ENCODE assay signal across 8 cellular contexts in the genomic region with DNA sequence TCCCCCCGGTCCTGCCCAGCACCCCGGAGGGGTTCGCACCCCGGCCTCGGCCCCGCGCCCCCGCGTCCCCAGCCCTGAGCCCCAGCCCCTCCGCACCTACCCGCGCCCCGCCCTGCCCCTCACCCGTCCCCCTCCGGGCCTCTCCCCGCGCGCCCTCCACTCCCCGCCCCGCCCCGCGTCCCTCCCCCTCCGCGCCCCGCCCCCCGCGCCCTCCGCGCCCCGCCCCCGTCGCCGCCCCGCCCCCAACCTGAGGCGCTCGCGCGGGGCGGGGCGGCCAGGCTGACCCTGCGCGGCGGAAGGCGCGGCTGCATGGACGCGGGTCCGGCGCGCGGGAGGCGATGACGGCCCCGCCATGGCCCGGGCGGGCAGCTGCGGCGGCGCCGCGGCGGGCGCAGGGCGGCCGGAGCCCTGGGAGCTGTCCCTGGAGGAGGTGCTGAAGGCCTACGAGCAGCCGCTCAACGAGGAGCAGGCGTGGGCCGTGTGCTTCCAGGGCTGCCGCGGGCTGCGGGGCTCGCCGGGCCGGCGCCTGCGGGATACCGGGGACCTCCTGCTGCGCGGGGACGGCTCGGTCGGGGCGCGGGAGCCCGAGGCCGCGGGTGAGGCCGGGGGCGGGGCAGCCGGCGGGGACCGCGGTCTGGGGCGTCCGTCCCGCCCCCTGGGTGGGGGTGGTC. TPM values are rescaled to one million over a fixed set of nuclear protein-coding genes. Genes with fewer than 3 reads are reported as not detected.
A peak's percentile ranks its signal among the peaks of the same experiment; 100 is the strongest.
DNase-seq lines count a peak whose midpoint lies in the region; TF ChIP-seq lines count a peak whose summit lies in the region.

A gene with protein sequence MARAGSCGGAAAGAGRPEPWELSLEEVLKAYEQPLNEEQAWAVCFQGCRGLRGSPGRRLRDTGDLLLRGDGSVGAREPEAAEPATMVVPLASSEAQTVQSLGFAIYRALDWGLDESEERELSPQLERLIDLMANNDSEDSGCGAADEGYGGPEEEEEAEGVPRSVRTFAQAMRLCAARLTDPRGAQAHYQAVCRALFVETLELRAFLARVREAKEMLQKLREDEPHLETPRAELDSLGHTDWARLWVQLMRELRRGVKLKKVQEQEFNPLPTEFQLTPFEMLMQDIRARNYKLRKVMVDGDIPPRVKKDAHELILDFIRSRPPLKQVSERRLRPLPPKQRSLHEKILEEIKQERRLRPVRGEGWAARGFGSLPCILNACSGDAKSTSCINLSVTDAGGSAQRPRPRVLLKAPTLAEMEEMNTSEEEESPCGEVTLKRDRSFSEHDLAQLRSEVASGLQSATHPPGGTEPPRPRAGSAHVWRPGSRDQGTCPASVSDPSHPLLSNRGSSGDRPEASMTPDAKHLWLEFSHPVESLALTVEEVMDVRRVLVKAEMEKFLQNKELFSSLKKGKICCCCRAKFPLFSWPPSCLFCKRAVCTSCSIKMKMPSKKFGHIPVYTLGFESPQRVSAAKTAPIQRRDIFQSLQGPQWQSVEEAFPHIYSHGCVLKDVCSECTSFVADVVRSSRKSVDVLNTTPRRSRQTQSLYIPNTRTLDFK (plus strand): TSS at position 277 of the 671 bp plus-strand sequence. CDS start 76 bp downstream, at position 353.

- peaks cover 1% of the 10 kb centered on the region for H3K4me1 Mint-ChIP-seq in T-helper 1 cell treated with Interleukin-12 subunit alpha and Interleukin-12 subunit beta and Interleukin-4 antibody, amounts not matched to agents 30 μg/mL and 1 μg/mL, for 36 hours (ENCODE audit: low read depth)

- no peaks in the 10 kb centered on the region for H3K9me2 ChIP-seq in DOHH2 (replicated peaks; ENCODE audit: control insufficient read depth, low read length)

- H3K9me3 Mint-ChIP-seq in T-helper 1 cell treated with Interleukin-12 subunit alpha and Interleukin-12 subunit beta and Interleukin-4 antibody, amounts not matched to agents 30 μg/mL and 1 μg/mL, for 36 hours = no peaks in the 10 kb centered on the region

- peak within 1 kb of the TSS; percentile 79 for H3K4me2 ChIP-seq in DOHH2 (ENCODE audit: low read length)

- H3K27ac ChIP-seq in DOHH2 (ENCODE audit: low read depth, low read length) = no peak within 1 kb of the TSS
- peak within 1 kb of the TSS; percentile 72 for H3K27ac ChIP-seq in angular gyrus (ENCODE audit: low read depth, low read length)
- H3K27ac ChIP-seq in right atrium auricular region = peak within 1 kb of the TSS; percentile 90 to 94
- H3K27ac ChIP-seq in prostate gland = peak within 1 kb of the TSS; percentile 63 to 84
- peak within 1 kb of the TSS; percentile 57 for H3K27ac ChIP-seq in urinary bladder (ENCODE audit: low read depth)

- H3K4me3 ChIP-seq in DOHH2 (ENCODE audit: low read length) = peak within 1 kb of the TSS; percentile 69
- H3K4me3 ChIP-seq in right atrium auricular region = peak within 1 kb of the TSS; percentile 61 to 67
- H3K4me3 ChIP-seq in prostate gland = peak within 1 kb of the TSS; percentile 45 to 75
- H3K4me3 ChIP-seq in urinary bladder (ENCODE audit: low read depth, low read length) = peak within 1 kb of the TSS; percentile 67

- no peaks in the 10 kb centered on the region for H3K36me3 Mint-ChIP-seq in T-helper 1 cell treated with Interleukin-12 subunit alpha and Interleukin-12 subunit beta and Interleukin-4 antibody, amounts not matched to agents 30 μg/mL and 1 μg/mL, for 36 hours (ENCODE audit: low read depth)

- H3K79me2 ChIP-seq in DOHH2 (ENCODE audit: control insufficient read depth, low read length) = no peaks in the 10 kb centered on the region

- no peak for TF ChIP-seq POLR2A in prostate gland (IDR thresholded peaks at IDR 0.05)

- no peak within 1 kb of the TSS for H3K27ac Mint-ChIP-seq in T-helper 1 cell treated with Interleukin-12 subunit alpha and Interleukin-12 subunit beta and Interleukin-4 antibody, amounts not matched to agents 30 μg/mL and 1 μg/mL, for 36 hours

- H3K9me3 ChIP-seq in DOHH2 (ENCODE audit: control insufficient read depth, insufficient read depth, low read length) (no peaks in the 10 kb centered on the region), right atrium auricular region (no peaks in the 10 kb centered on the region), prostate gland (no peaks in the 10 kb centered on the region)

- H3K4me1 ChIP-seq in DOHH2 (ENCODE audit: control insufficient read depth, low read length) (peaks cover 25% of the 10 kb centered on the region), right atrium auricular region (peaks cover 0 to 15% of the 10 kb centered on the region in 2 donors), prostate gland (replicated peaks) (no peaks in the 10 kb centered on the region), urinary bladder (ENCODE audit: insufficient read depth) (no peaks in the 10 kb centered on the region)

- intact Hi-C loops in prostate gland (cut with DNase I) = no loop called here

- no peak for TF ChIP-seq CTCF in DOHH2 (IDR thresholded peaks at IDR 0.05; ENCODE audit: low read depth, low read length, poor library complexity, severe bottlenecking)
- TF ChIP-seq CTCF in right atrium auricular region (IDR thresholded peaks at IDR 0.05) = no peak
- no peak for TF ChIP-seq CTCF in prostate gland (IDR thresholded peaks at IDR 0.05)

- peaks cover 5% of the 10 kb centered on the region; the same call in 1 of the 2 replicates for H3K27me3 ChIP-seq in DOHH2 (ENCODE audit: control insufficient read depth, low read length)
- no peaks in the 10 kb centered on the region for H3K27me3 ChIP-seq in right atrium auricular region
- no peaks in the 10 kb centered on the region for H3K27me3 ChIP-seq in prostate gland (replicated peaks; ENCODE audit: insufficient read depth)

- peaks cover 4% of the 10 kb centered on the region; the same call in 1 of the 2 replicates for H3F3A ChIP-seq in DOHH2 (ENCODE audit: control insufficient read depth, insufficient read depth)

- H3K27me3 Mint-ChIP-seq in T-helper 1 cell treated with Interleukin-12 subunit alpha and Interleukin-12 subunit beta and Interleukin-4 antibody, amounts not matched to agents 30 μg/mL and 1 μg/mL, for 36 hours (ENCODE audit: low read depth) = peaks cover 27% of the 10 kb centered on the region

- no peaks in the 10 kb centered on the region for H3K36me3 ChIP-seq in DOHH2 (ENCODE audit: control insufficient read depth, low read length)
- H3K36me3 ChIP-seq in right atrium auricular region = no peaks in the 10 kb centered on the region
- no peaks in the 10 kb centered on the region for H3K36me3 ChIP-seq in prostate gland
- no peaks in the 10 kb centered on the region for H3K36me3 ChIP-seq in urinary bladder (ENCODE audit: insufficient read depth)

- H3K4me3 Mint-ChIP-seq in T-helper 1 cell treated with Interleukin-12 subunit alpha and Interleukin-12 subunit beta and Interleukin-4 antibody, amounts not matched to agents 30 μg/mL and 1 μg/mL, for 36 hours = peak within 1 kb of the TSS; percentile 71

- WGBS in prostate gland = 0% methylated on average over 4 of the region's 98 CpGs
- under 1% methylated on average over 87 of the region's 98 CpGs for WGBS in urinary bladder

- peaks cover 12% of the 10 kb centered on the region; the same call in 1 of the 2 replicates for H4K20me1 ChIP-seq in DOHH2 (ENCODE audit: control insufficient read depth, insufficient read depth, low read depth, low read length)

- peak; percentile 74 for DNase-seq in HPDE6-E6E7 (ENCODE audit: extremely low spot score)
- no peak for DNase-seq in right atrium auricular region (ENCODE audit: low spot score)
- peak; percentile 55 for DNase-seq in prostate gland (ENCODE audit: low spot score)
- DNase-seq in GF-D8 (lab: John Stamatoyannopoulos, UW) = no peak

RNA-seq across cellular contexts. Expression of the gene that starts here (rescaled TPM):
- total RNA-seq in right atrium auricular region = 1 to 10 TPM in 1 of 2 donors, under 1 TPM in 1; 0.90 to 1.8 TPM
- total RNA-seq in prostate gland = 10 to 100 TPM; 13.7 to 15.5 TPM
- total RNA-seq in urinary bladder = 5.4 TPM
- 6.4 TPM for polyA plus RNA-seq in urinary bladder

Comparison
In these comparisons a context has a peak if more than half of its experiments do, and no peak if none do; other contexts are left out.
1. DNase-seq: peak in HPDE6-E6E7 (single experiment) and prostate gland (single experiment); none in right atrium auricular region (single experiment) and GF-D8 (single experiment).
2. Peak in every context shown above with its lines, with median percentiles within 50 percentile points of each other: H3K4me3 ChIP-seq.